Comparison of ENCODE assay signal across 8 cellular contexts in the genomic region with DNA sequence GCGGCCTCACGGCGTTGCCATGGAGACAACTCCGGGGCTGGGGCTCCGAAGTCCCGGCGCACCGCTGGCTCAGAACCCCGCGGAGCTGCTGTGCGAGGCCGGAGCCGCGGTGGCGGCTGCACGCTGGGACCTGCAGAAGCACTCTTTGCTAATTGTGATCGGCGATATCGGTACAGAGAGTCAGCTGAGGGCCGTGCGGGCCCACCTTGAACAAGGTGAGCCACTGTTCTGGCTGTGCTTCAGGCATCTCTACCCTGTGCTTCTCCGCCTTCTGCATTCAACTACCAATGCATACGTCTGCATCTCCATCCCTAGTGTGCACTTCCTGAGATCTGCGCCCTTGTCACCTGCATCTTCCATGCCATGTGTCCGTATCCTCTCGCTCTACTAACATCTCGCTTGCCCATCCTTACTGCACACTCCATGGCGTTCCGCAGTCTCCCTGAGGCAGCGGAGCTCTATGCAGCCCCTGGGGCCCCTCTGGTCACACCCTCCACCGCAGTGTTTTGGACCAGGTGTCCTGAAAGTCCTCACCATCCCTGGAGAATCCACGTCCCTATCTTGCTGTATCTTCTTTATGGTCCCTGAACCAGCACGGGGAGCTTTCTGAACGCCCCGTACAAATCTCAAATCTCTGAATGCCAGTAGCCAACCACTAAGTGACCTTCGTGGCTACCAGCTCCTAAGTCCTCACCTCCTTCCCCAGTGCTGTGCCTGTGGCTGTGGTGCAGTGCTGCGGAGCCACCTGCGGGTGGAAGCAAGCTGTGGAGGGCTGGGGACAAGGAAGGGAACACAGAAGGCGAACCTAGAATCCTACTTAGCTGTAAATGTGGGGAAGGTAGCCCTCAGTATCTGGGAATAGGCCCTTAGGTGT. TPM values are rescaled to one million over a fixed set of nuclear protein-coding genes. Genes with fewer than 3 reads are reported as not detected.
DNase-seq lines count a peak whose midpoint lies in the region; ATAC-seq and TF ChIP-seq lines count a peak whose summit lies in the region.

No MANE protein-coding gene starts in this region.

- H3K4me2 ChIP-seq in GM23248 (ENCODE audit: unreplicated experiment), result peak overlapping the region; percentile 76

- H3K4me3 ChIP-seq in CD8-positive, alpha-beta memory T cell (ENCODE audit: low read length), result peak overlapping the region; percentile 89
- peak overlapping the region; percentile 86 for H3K4me3 ChIP-seq in GM23248
- H3K4me3 ChIP-seq in thymus (ENCODE audit: low read length), result peak overlapping the region; percentile 63

- no peak for ATAC-seq in HG02798 (IDR thresholded peaks at IDR 0.05; ENCODE audit: poor library complexity, unreplicated experiment)
- no peak for ATAC-seq in HG03280 (IDR thresholded peaks at IDR 0.05; ENCODE audit: unreplicated experiment)

- peak overlapping the region; percentile 90 for H3K9ac ChIP-seq in GM23248

- CTCF ChIA-PET in CD8-positive, alpha-beta memory T cell (lab: Charles Lee), result interaction anchor here (0.9 to 2.9 kb wide), 9 partner anchors 15 to 265 kb away, joined by 3 to 20 read pairs (median 4); partner anchors contain the start of genes ELL3, TP53BP1, TUBGCP4 and ZSCAN29

- H3K27me3 Mint-ChIP-seq in CD8-positive, alpha-beta memory T cell, result peaks cover 7 to 8% of the 10 kb centered on the region in 2 donors
- H3K27me3 Mint-ChIP-seq in brain, result peaks cover 17% of the 10 kb centered on the region

- H4K20me1 ChIP-seq in GM23248 (ENCODE audit: insufficient read depth), result no peaks in the 10 kb centered on the region

- H3K27ac ChIP-seq in CD8-positive, alpha-beta memory T cell (ENCODE audit: low read depth, low read length), result peak overlapping the region; percentile 80
- H3K27ac ChIP-seq in GM23248 (no peak overlapping the region), thymus (ENCODE audit: low read depth) (peak overlapping the region; percentile 62)

- H3K9me3 Mint-ChIP-seq in CD8-positive, alpha-beta memory T cell, result no peaks in the 10 kb centered on the region
- H3K9me3 Mint-ChIP-seq in brain, result peaks cover 0 to 3% (median 0%) of the 10 kb centered on the region in 5 experiments

- H3K27ac Mint-ChIP-seq in CD8-positive, alpha-beta memory T cell, result peak overlapping the region; percentile 89 to 100 (median 95)
- H3K27ac Mint-ChIP-seq in brain, result peak overlapping the region; percentile 76 to 99 (median 98)

- peak overlapping the region; percentile 91 to 98 (median 94) for H3K4me3 Mint-ChIP-seq in CD8-positive, alpha-beta memory T cell
- H3K4me3 Mint-ChIP-seq in brain, result peak overlapping the region; percentile 92 to 96 (median 93)

- POLR2A ChIA-PET in CD8-positive, alpha-beta memory T cell (lab: Charles Lee), result interaction anchor here (0.5 to 2.5 kb wide), 5 partner anchors 18 to 1000 kb away, joined by 3 to 27 read pairs (median 5); partner anchors contain the start of genes GOLM2, PDIA3 and TP53BP1

- in situ Hi-C loops in GM23248 (cut with MboI), result no loop called here

- peak; percentile 22 to 25 for TF ChIP-seq CTCF in brain (conservative IDR thresholded peaks at IDR 0.05)

- no peaks in the 10 kb centered on the region for H3K9me2 ChIP-seq in GM23248 (ENCODE audit: insufficient read depth)

- peaks cover 22 to 50% (median 41%) of the 10 kb centered on the region in 3 donors for H3K4me1 Mint-ChIP-seq in CD8-positive, alpha-beta memory T cell
- H3K4me1 Mint-ChIP-seq in brain, result peaks cover 92% of the 10 kb centered on the region

- peak overlapping the region; percentile 91 for H2AFZ ChIP-seq in GM23248

- H3K9me3 ChIP-seq in CD8-positive, alpha-beta memory T cell (ENCODE audit: low read length), result no peaks in the 10 kb centered on the region
- H3K9me3 ChIP-seq in GM23248 (ENCODE audit: low read depth) (no peaks in the 10 kb centered on the region), thymus (ENCODE audit: control insufficient read depth) (no peaks in the 10 kb centered on the region)

- 18 to 19% methylated on average over 39 of the region's 39 CpGs for WGBS in GM23248 (ENCODE audit: low coverage in 1 of 2, low lambda C conversion rate in 2 of 2, missing lambda C conversion rate in 2 of 2), 2 experiments
- WGBS in thymus, result 6% methylated on average over 39 of the region's 39 CpGs

- peaks cover 41% of the 10 kb centered on the region for H3F3A ChIP-seq in GM23248 (ENCODE audit: insufficient read depth)

- peaks cover 0 to 5% (median 0%) of the 10 kb centered on the region in 3 donors for H3K36me3 Mint-ChIP-seq in CD8-positive, alpha-beta memory T cell
- no peaks in the 10 kb centered on the region for H3K36me3 Mint-ChIP-seq in brain

- DNase-seq in CD8-positive, alpha-beta memory T cell, result peak in 2 of 5 donors; percentile 11 to 18
- peak; percentile 28 for DNase-seq in GM23248
- peak; percentile 70 for DNase-seq in OCI-M1 (lab: John Stamatoyannopoulos, UW)
- peak; percentile 25 to 37 for DNase-seq in lung microvascular endothelial cell (ENCODE audit: low read depth in 2 of 2)

- no peaks in the 10 kb centered on the region for H3K36me3 ChIP-seq in CD8-positive, alpha-beta memory T cell (ENCODE audit: insufficient read depth, low read length)
- H3K36me3 ChIP-seq in GM23248 (ENCODE audit: low read depth) (no peaks in the 10 kb centered on the region), thymus (ENCODE audit: control insufficient read depth, insufficient read depth) (no peaks in the 10 kb centered on the region)

- no peaks in the 10 kb centered on the region for H3K79me2 ChIP-seq in GM23248 (ENCODE audit: insufficient read depth)

- no peaks in the 10 kb centered on the region for H3K27me3 ChIP-seq in CD8-positive, alpha-beta memory T cell (ENCODE audit: insufficient read depth, low read length, poor library complexity, severe bottlenecking)
- H3K27me3 ChIP-seq in GM23248 (replicated peaks; ENCODE audit: insufficient read depth) (no peaks in the 10 kb centered on the region), thymus (ENCODE audit: control insufficient read depth, insufficient read depth) (no peaks in the 10 kb centered on the region)

- H3K4me1 ChIP-seq in CD8-positive, alpha-beta memory T cell (ENCODE audit: insufficient read depth, low read length), result peaks cover 21% of the 10 kb centered on the region
- H3K4me1 ChIP-seq in GM23248 (ENCODE audit: insufficient read depth) (peaks cover 48% of the 10 kb centered on the region), thymus (ENCODE audit: control insufficient read depth, insufficient read depth, low read length) (peaks cover 41% of the 10 kb centered on the region)

RNA-seq across cellular contexts. Expression of gene MAP1A, which starts 6.2 kb away (rescaled TPM):
- total RNA-seq in CD8-positive, alpha-beta memory T cell, result under 1 TPM; 0.75 to 0.92 TPM
- polyA plus RNA-seq in CD8-positive, alpha-beta memory T cell, result 0.09 TPM
- 61.9 and 62.2 TPM in 2 replicates for total RNA-seq in GM23248 (2014; rRNA removed; shearing (Covaris generic))
- 30.3 and 31.5 TPM in 2 replicates for polyA plus RNA-seq in GM23248 (2016; fragmentation: Nextera tagmentation; extraction: Ambion mirVana)
- 107 TPM for polyA plus RNA-seq in brain (ENCODE audit: insufficient read depth, low read depth, low replicate concordance)
- total RNA-seq in lung microvascular endothelial cell, result 0.20 and 0.44 TPM in 2 replicates
- 3.6 TPM for polyA plus RNA-seq in thymus

RNA-seq across cellular contexts. Expression of gene TP53BP1, which starts 18.3 kb away (rescaled TPM):
- total RNA-seq in CD8-positive, alpha-beta memory T cell, result 10 to 100 TPM; 28.7 to 29.1 TPM
- 8.2 TPM for polyA plus RNA-seq in CD8-positive, alpha-beta memory T cell
- 46.4 and 56.8 TPM in 2 replicates for total RNA-seq in GM23248 (2014; rRNA removed; shearing (Covaris generic))
- polyA plus RNA-seq in GM23248 (2016; fragmentation: Nextera tagmentation; extraction: Ambion mirVana) (20.1 and 20.4 TPM in 2 replicates), brain (ENCODE audit: insufficient read depth, low read depth, low replicate concordance) (22.8 TPM), thymus (17.5 TPM)
- 31.6 and 45.6 TPM in 2 replicates for total RNA-seq in lung microvascular endothelial cell
